In genomic region chr7:458511-459245, GRCh38 we compare ENCODE assay signal across 15 cellular contexts.
DNase-seq lines count a peak whose midpoint lies in the region; ATAC-seq and TF ChIP-seq lines count a peak whose summit lies in the region.
"Had no signal": no experiment of that assay in that cellular context is flagged by ENCODE, and none has a peak within 500 bp of the region (broad histone marks: within the 10 kb centered on the region; RNA-seq: fewer than 3 reads in every experiment).

No MANE protein-coding gene starts in this region.

- CTCF ChIA-PET in activated CD4-positive, alpha-beta T cell treated with anti-CD3 and anti-CD28 coated beads for 36 hours (lab: Charles Lee): no interaction called here

- H2BK12ac ChIP-seq in mesenchymal stem cell (ENCODE audit: low read length in 2 of 2): peak overlapping the region in 1 of 2 experiments; percentile 40

- H2BK5ac ChIP-seq in mesenchymal stem cell (ENCODE audit: low read depth, low read length, poor library complexity, severe bottlenecking): no peak overlapping the region

- no peak overlapping the region for H3K27ac ChIP-seq in mesenchymal stem cell (ENCODE audit: low read length, poor library complexity, severe bottlenecking)
- H3K27ac ChIP-seq: 22Rv1 had no signal

- H3K23ac ChIP-seq in mesenchymal stem cell (ENCODE audit: low read length in 2 of 2): no peak overlapping the region

- H4K8ac ChIP-seq in mesenchymal stem cell (ENCODE audit: low read length): no peak overlapping the region

- no peak overlapping the region for H2AK5ac ChIP-seq in mesenchymal stem cell (ENCODE audit: low read length, severe bottlenecking)

- no peak overlapping the region for H2BK15ac ChIP-seq in mesenchymal stem cell (ENCODE audit: low read depth, poor library complexity, severe bottlenecking)

- no peak overlapping the region for H3K14ac ChIP-seq in mesenchymal stem cell (ENCODE audit: low read length in 2 of 2)

- H3K9ac ChIP-seq in mesenchymal stem cell (ENCODE audit: low read length): no peak overlapping the region

- H3K27me3 ChIP-seq in H7 (ENCODE audit: control insufficient read depth, insufficient read depth, low read length) (no peaks in the 10 kb centered on the region), mesenchymal stem cell (ENCODE audit: control insufficient read depth in 1 of 2, insufficient read depth in 1 of 2, low read length in 2 of 2) (peaks cover 0 to 48% of the 10 kb centered on the region in 2 experiments)

- intact Hi-C loops in activated CD4-positive, alpha-beta T cell treated with anti-CD3 and anti-CD28 coated beads for 36 hours (cut with DNase I, micrococcal nuclease): no loop called here

- no peak for TF ChIP-seq CTCF in epithelial cell of esophagus (IDR thresholded peaks at IDR 0.05; ENCODE audit: insufficient read depth, low read depth, low read length, missing control alignments)

- peaks cover 50% of the 10 kb centered on the region for H3K4me1 ChIP-seq in mesenchymal stem cell (ENCODE audit: control insufficient read depth, insufficient read depth, low read depth, low read length)

- ATAC-seq in activated CD4-positive, alpha-beta T cell treated with anti-CD3 and anti-CD28 coated beads for 36 hours: peak; percentile 36
- no peak for ATAC-seq in HG02938 (IDR thresholded peaks at IDR 0.05; ENCODE audit: unreplicated experiment)

- H3K9me3 ChIP-seq in mesenchymal stem cell (ENCODE audit: control insufficient read depth, low read length): peaks cover 4% of the 10 kb centered on the region

- no peaks in the 10 kb centered on the region for H3K27me3 Mint-ChIP-seq in activated CD4-positive, alpha-beta T cell treated with anti-CD3 and anti-CD28 coated beads for 36 hours
- H3K27me3 Mint-ChIP-seq: CD8-positive, alpha-beta memory T cell had no signal

- H3K4ac ChIP-seq in mesenchymal stem cell (ENCODE audit: low read depth in 1 of 2, low read length in 2 of 2): no peak overlapping the region

- H3K4me1 Mint-ChIP-seq in activated CD4-positive, alpha-beta T cell treated with anti-CD3 and anti-CD28 coated beads for 36 hours: no peaks in the 10 kb centered on the region
- H3K4me1 Mint-ChIP-seq: CD8-positive, alpha-beta memory T cell had no signal

- H2BK120ac ChIP-seq in mesenchymal stem cell (ENCODE audit: low read depth, low read length): no peak overlapping the region

- H3K18ac ChIP-seq in mesenchymal stem cell (ENCODE audit: low read depth in 1 of 2, low read length in 2 of 2): peak overlapping the region in 1 of 2 experiments; percentile 39

- no peaks in the 10 kb centered on the region for H3K9me3 Mint-ChIP-seq in activated CD4-positive, alpha-beta T cell treated with anti-CD3 and anti-CD28 coated beads for 36 hours (ENCODE audit: low read depth)

- no peaks in the 10 kb centered on the region for H3K36me3 ChIP-seq in H7 (replicated peaks; ENCODE audit: control insufficient read depth, insufficient read depth, low read length)
- H3K36me3 ChIP-seq in mesenchymal stem cell (ENCODE audit: control insufficient read depth in 1 of 2, insufficient read depth in 2 of 2, low read depth in 1 of 2, low read length in 2 of 2): no peaks in the 10 kb centered on the region

- H3K36me3 Mint-ChIP-seq in activated CD4-positive, alpha-beta T cell treated with anti-CD3 and anti-CD28 coated beads for 36 hours (ENCODE audit: low read depth): no peaks in the 10 kb centered on the region
- H3K36me3 Mint-ChIP-seq: CD8-positive, alpha-beta memory T cell had no signal

- H3K4me3 ChIP-seq in H7 (ENCODE audit: insufficient read depth, low read depth, low read length) (no peak overlapping the region), epithelial cell of esophagus (ENCODE audit: low read length) (no peak overlapping the region), mesenchymal stem cell (ENCODE audit: insufficient read depth in 1 of 2, low read depth in 1 of 2, low read length in 2 of 2) (no peak overlapping the region)

- H3K4me3 Mint-ChIP-seq in activated CD4-positive, alpha-beta T cell treated with anti-CD3 and anti-CD28 coated beads for 36 hours: no peak overlapping the region
- H3K4me3 Mint-ChIP-seq: CD8-positive, alpha-beta memory T cell had no signal

- 96% methylated on average over 8 of the region's 9 CpGs for WGBS in mesenchymal stem cell

- H3K4me2 ChIP-seq in mesenchymal stem cell (ENCODE audit: low read length, poor library complexity, severe bottlenecking): no peak overlapping the region

- no peak overlapping the region for H2AFZ ChIP-seq in mesenchymal stem cell (ENCODE audit: low read depth, low read length)

- peak overlapping the region; percentile 16 for H4K91ac ChIP-seq in mesenchymal stem cell (ENCODE audit: low read length)

- POLR2A ChIA-PET in activated CD4-positive, alpha-beta T cell treated with anti-CD3 and anti-CD28 coated beads for 36 hours (lab: Charles Lee): no interaction called here

- H3K27ac Mint-ChIP-seq in activated CD4-positive, alpha-beta T cell treated with anti-CD3 and anti-CD28 coated beads for 36 hours: no peak overlapping the region
- H3K27ac Mint-ChIP-seq: CD8-positive, alpha-beta memory T cell had no signal

- no peaks in the 10 kb centered on the region for H3K79me1 ChIP-seq in mesenchymal stem cell (replicated peaks; ENCODE audit: low read length, poor library complexity, severe bottlenecking)

- no peak for DNase-seq in activated CD4-positive, alpha-beta T cell treated with anti-CD3 and anti-CD28 coated beads for 36 hours
- DNase-seq in activated CD4-positive, alpha-beta T cell treated with anti-CD3 and anti-CD28 coated beads for 48 hours: no peak
- DNase-seq in H7 (peak; percentile 38), epithelial cell of esophagus (ENCODE audit: low read depth) (peak; percentile 57), mesenchymal stem cell (no peak), H4 (ENCODE audit: low spot score) (no peak), KG1 (lab: John Stamatoyannopoulos, UW) (no peak)
- DNase-seq: GF-D8, GOT3, NCI-H1417, NCI-H1930, NCI-H510A treated with DMSO at 0.1 percent for 48 hours had no signal

Comparison
In these comparisons a context has a peak if more than half of its experiments do, and no peak if none do; other contexts are left out.
1. DNase-seq: peak in H7 (single experiment) and epithelial cell of esophagus (single experiment); none in activated CD4-positive, alpha-beta T cell treated with anti-CD3 and anti-CD28 coated beads for 36 hours (single experiment), activated CD4-positive, alpha-beta T cell treated with anti-CD3 and anti-CD28 coated beads for 48 hours (single experiment), mesenchymal stem cell (single experiment), H4 (single experiment) and KG1 (single experiment).